Comparison of ENCODE assay signal across 1 cellular context in the genomic region with DNA sequence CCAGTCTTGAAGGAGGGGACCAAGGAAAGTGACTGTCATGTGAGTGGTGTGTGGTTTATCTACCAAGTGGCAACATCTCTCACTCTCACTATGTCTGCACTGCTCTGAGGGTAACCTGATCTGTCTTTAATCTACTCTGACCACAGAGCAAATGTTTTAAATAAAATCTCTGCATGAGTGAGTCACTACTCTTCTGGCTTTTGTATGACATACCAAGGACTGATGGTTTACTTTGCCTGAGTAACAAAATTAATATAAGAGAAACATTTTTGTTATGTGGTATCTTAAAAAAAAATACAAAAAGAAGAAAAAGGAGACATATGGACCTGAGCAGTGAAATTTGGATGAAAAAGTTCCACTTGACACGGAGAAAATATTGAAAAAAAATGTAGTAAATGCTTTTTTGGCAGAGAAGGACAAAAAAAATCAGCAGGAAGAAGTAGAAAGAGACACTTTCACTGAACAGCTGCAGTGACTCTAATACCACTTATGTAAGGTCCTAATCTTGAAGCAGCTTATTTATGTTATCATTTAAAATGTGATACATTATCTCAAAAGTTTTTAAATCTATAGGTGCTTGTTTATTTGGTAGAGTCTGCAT.
TF ChIP-seq lines count a peak whose summit lies in the region.

No MANE protein-coding gene starts in this region.

TF ChIP-seq in endothelial cell of umbilical vein, 7 proteins besides CTCF, POLR2A, EP300 and RAD21:
- peak; percentile 47 for TF ChIP-seq FOS (IDR thresholded peaks at IDR 0.05; ENCODE audit: borderline replicate concordance, insufficient read depth, low read length)
- TF ChIP-seq, protein P1, sequence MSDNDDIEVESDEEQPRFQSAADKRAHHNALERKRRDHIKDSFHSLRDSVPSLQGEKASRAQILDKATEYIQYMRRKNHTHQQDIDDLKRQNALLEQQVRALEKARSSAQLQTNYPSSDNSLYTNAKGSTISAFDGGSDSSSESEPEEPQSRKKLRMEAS (IDR thresholded peaks at IDR 0.05; ENCODE audit: insufficient read depth, insufficient read length), result no peak
TF ChIP-seq in endothelial cell of umbilical vein: peak in this region for 1.
